ENCODE assay signal across 19 cellular contexts in the genomic region with DNA sequence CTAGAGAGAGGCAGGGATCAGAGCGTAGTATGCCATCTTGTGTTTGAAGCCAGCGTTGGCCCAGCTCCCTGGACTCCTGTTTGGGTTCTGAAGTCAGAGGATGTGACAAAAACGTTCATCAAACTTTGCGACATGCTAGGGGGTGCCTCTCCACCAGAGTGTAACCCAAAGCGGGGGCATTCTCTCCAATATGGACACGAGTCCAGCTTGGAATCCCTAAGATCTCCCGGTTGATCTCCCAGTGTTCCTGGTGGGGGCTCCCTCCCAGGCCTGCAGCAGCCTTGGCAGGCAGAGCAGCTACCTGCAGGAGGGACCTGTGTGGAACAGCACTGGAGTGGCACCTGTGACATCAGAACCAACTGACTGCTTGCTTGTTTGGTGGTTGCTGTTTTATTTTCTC.
"Had no signal": no experiment of that assay in that cellular context is flagged by ENCODE, and none has a peak within 500 bp of the region (broad histone marks: within the 10 kb centered on the region; RNA-seq: fewer than 3 reads in every experiment).

No MANE protein-coding gene starts in this region.

- H3K4me3 ChIP-seq: ascending aorta, esophagus squamous epithelium, lower lobe of right lung, tibial artery had no signal

- ATAC-seq: activated T-cell treated with anti-CD3 and anti-CD28 coated beads, Interleukin-2, amount 50 U/mL, for 72 hours; left colon; lower lobe of right lung had no signal

- DNase-seq: activated CD4-positive, alpha-beta T cell treated with anti-CD3 and anti-CD28 coated beads for 1 hour; activated CD8-positive, alpha-beta memory T cell treated with anti-CD3 and anti-CD28 coated beads for 24 hours; activated gamma-delta T cell; activated T-cell treated with anti-CD3 and anti-CD28 coated beads, Interleukin-2, amount 50 U/mL, for 72 hours; effector CD4-positive, alpha-beta T cell; esophagus squamous epithelium; hippocampal formation; left colon; lower lobe of right lung; midbrain; nucleus accumbens; posterior cingulate gyrus; stimulated activated CD4-positive, alpha-beta T cell treated with anti-CD3 and anti-CD28 coated beads, Interleukin-12 subunit alpha, Interleukin-12 subunit beta, amount 100 ng/mL, for 4 hours; stimulated activated CD4-positive, alpha-beta T cell treated with anti-CD3 and anti-CD28 coated beads, Interleukin-2, amount 100 ng/mL, for 24 hours; stimulated activated naive CD4-positive, alpha-beta T cell treated with Interleukin-2 at 50 U/mL for 16 hours; substantia nigra; tibial artery; WERI-Rb-1 had no signal

- H3K9me3 ChIP-seq: ascending aorta, esophagus squamous epithelium, lower lobe of right lung, tibial artery had no signal

- H3K36me3 ChIP-seq: ascending aorta, esophagus squamous epithelium, lower lobe of right lung, tibial artery, WERI-Rb-1 had no signal

- H3K27me3 ChIP-seq: ascending aorta, esophagus squamous epithelium, tibial artery had no signal

- H3K27ac ChIP-seq: ascending aorta, lower lobe of right lung, tibial artery, WERI-Rb-1 had no signal
